ENCODE assay signal across 16 cellular contexts in the genomic region with DNA sequence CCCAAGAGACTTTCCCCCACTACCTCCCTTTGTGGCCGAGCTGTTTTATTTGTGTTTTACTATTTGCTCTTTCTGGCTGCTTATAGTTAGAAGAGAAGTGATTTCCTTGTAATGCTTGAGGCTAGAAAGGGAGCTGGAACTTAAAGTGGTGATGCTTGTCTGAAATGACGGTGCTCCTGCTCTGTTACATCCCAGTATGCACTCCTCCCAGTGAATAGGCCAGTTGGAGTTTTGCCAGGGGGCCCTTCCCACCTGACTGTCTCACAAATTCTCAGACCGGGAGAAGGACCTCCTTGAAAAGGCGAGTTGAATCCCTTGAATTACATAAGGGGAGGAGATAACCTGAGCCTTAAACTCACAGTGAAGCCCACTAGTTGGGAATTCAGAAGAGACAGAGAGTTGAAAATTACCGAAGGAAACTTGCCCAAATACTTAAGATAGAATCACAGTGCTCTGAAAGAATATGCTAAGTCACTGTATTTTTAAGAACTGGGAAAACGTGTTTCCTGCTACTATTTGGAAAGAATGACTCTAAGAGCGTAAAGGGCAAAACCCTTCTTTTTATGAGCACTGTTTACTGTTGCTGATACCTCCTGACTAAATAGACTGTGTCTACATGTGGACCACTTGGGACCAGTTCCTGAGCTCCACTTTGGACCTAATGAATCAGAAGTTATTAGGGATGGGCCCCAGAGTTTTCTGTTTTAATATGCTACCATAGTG.
"Had no signal": no experiment of that assay in that cellular context is flagged by ENCODE, and none has a peak within 500 bp of the region (broad histone marks: within the 10 kb centered on the region; RNA-seq: fewer than 3 reads in every experiment).

No MANE protein-coding gene starts in this region.

- H3K27ac ChIP-seq: epithelial cell of prostate, gastroesophageal sphincter, heart right ventricle, suprapubic skin had no signal

- FAIRE-seq: astrocyte, bronchial epithelial cell, urothelium cell line had no signal

- ATAC-seq: activated CD4-positive, CD25-positive, alpha-beta regulatory T cell treated with anti-CD3 and anti-CD28 coated beads, Interleukin-2, amount 50 U/mL, for 24 hours; activated naive CD8-positive, alpha-beta T cell treated with anti-CD3 and anti-CD28 coated beads, Interleukin-2, amount 50 U/mL, for 24 hours; gastroesophageal sphincter; heart right ventricle; left colon had no signal

- DNase-seq: activated naive CD4-positive, alpha-beta T cell treated with Interleukin-2 at 50 U/mL for 16 hours; activated naive CD8-positive, alpha-beta T cell treated with anti-CD3 and anti-CD28 coated beads, Interleukin-2, amount 50 U/mL, for 24 hours; activated T-cell treated with anti-CD3 and anti-CD28 coated beads for 4 hours; heart right ventricle; left colon; naive B cell; retina had no signal

- H3K27me3 ChIP-seq: heart right ventricle had no signal

- H3K9me3 Mint-ChIP-seq: activated naive CD8-positive, alpha-beta T cell treated with anti-CD3 and anti-CD28 coated beads, Interleukin-2, amount 50 U/mL, for 24 hours had no signal

- H3K36me3 ChIP-seq: gastroesophageal sphincter, heart right ventricle, suprapubic skin had no signal

- H3K27ac Mint-ChIP-seq: activated naive CD8-positive, alpha-beta T cell treated with anti-CD3 and anti-CD28 coated beads, Interleukin-2, amount 50 U/mL, for 24 hours; naive B cell; stimulated activated naive CD8-positive, alpha-beta T cell treated with anti-CD3 and anti-CD28 coated beads, Interleukin-15, Interleukin-2, amounts not matched to agents 100 ng/mL and 50 ng/mL, for 24 hours had no signal

- H3K9me3 ChIP-seq: gastroesophageal sphincter, suprapubic skin had no signal

- H3K4me3 ChIP-seq: gastroesophageal sphincter, heart right ventricle, smooth muscle cell, suprapubic skin had no signal

- H3K4me1 ChIP-seq: gastroesophageal sphincter, heart right ventricle, suprapubic skin had no signal

- H3K4me2 ChIP-seq: smooth muscle cell had no signal
